ENCODE assay signal across 7 cellular contexts in the genomic region with DNA sequence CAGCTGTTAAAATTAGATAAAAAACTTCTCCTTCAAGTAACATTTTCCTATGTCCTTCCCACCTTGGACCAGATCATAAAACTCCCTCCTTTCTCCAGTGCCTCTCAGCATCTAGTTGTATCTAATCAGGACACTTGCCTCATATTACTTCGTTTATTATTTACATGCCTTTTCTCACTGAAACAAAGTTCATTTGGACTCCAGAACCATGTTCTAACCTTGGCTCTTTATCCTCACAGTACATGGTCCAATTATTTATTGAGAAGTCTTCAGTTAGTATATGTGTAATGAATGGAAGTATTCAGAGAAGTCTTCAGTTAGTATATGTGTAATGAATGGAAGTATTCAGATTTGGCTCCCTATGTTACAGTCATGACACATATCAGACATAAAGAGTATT.
"Had no signal": no experiment of that assay in that cellular context is flagged by ENCODE, and none has a peak within 500 bp of the region (broad histone marks: within the 10 kb centered on the region; RNA-seq: fewer than 3 reads in every experiment).

No MANE protein-coding gene starts in this region.

- H3K4me3 ChIP-seq: GM23338 had no signal

- DNase-seq: H9, HCEC 1CT, KG1 had no signal

- H3K4me2 ChIP-seq: GM23338 had no signal

- ATAC-seq: GM23338 had no signal

- FAIRE-seq: H1, H54, HTR-8/SVneo had no signal

- H2AFZ ChIP-seq: GM23338 had no signal
